ENCODE assay signal across 34 cellular contexts in genomic region chr14:96201157-96201556, GRCh38. TPM values are rescaled to one million over a fixed set of nuclear protein-coding genes. Genes with fewer than 3 reads are reported as not detected.
"Had no signal": no experiment of that assay in that cellular context is flagged by ENCODE, and none has a peak within 500 bp of the region (broad histone marks: within the 10 kb centered on the region; RNA-seq: fewer than 3 reads in every experiment).

No MANE protein-coding gene starts in this region.

- H3K4me3 ChIP-seq: ascending aorta, breast epithelium, cardiac muscle cell, colonic mucosa, dorsolateral prefrontal cortex, esophagus muscularis mucosa, gastrocnemius medialis, heart left ventricle had no signal

- H3K27ac ChIP-seq: ascending aorta, breast epithelium, cardiac muscle cell, colonic mucosa, dorsolateral prefrontal cortex, esophagus muscularis mucosa, foreskin keratinocyte, gastrocnemius medialis, heart left ventricle had no signal

- H3K9me3 ChIP-seq: ascending aorta, breast epithelium, colonic mucosa, esophagus muscularis mucosa, gastrocnemius medialis, heart left ventricle had no signal

- H3K4me1 ChIP-seq: ascending aorta, breast epithelium, colonic mucosa had no signal

- H3K27me3 ChIP-seq: breast epithelium, cardiac muscle cell, colonic mucosa, esophagus muscularis mucosa, foreskin keratinocyte had no signal

- DNase-seq: activated CD4-positive, alpha-beta memory T cell treated with anti-CD3 and anti-CD28 coated beads for 36 hours; activated CD4-positive, alpha-beta T cell treated with anti-CD3 and anti-CD28 coated beads for 36 hours; activated CD4-positive, alpha-beta T cell treated with anti-CD3 and anti-CD28 coated beads, Interleukin-2, amount 10 ng/mL, durations not matched to agents 24 days and 14 days; activated CD4-positive, CD25-positive, alpha-beta regulatory T cell; activated CD4-positive, CD25-positive, alpha-beta regulatory T cell treated with anti-CD3 and anti-CD28 coated beads, Interleukin-2, amount 50 U/mL, for 72 hours; activated CD8-positive, alpha-beta memory T cell treated with anti-CD3 and anti-CD28 coated beads, Interleukin-2, amount 10 ng/mL, durations not matched to agents 7 days and 5 days; activated CD8-positive, alpha-beta memory T cell treated with anti-CD3 and anti-CD28 coated beads, Interleukin-2, amount 50 U/mL, for 4 hours; activated CD8-positive, alpha-beta T cell treated with anti-CD3 and anti-CD28 coated beads, Interleukin-2, amount 10 ng/mL, durations not matched to agents 7 days and 5 days; activated effector memory CD4-positive, alpha-beta T cell treated with anti-CD3 and anti-CD28 coated beads, Interleukin-2, amount 50 U/mL, for 16 hours; activated naive CD4-positive, alpha-beta T cell; activated naive CD4-positive, alpha-beta T cell treated with anti-CD3 and anti-CD28 coated beads, Interleukin-2, amount 10 ng/mL, durations not matched to agents 7 days and 5 days; activated naive CD8-positive, alpha-beta T cell treated with anti-CD3 and anti-CD28 coated beads, Interleukin-2, amount 10 ng/mL, durations not matched to agents 7 days and 5 days; activated T-cell treated with anti-CD3 and anti-CD28 coated beads, Interleukin-2, amount 50 U/mL, for 1 hour; activated T-cell treated with anti-CD3 and anti-CD28 coated beads, Interleukin-2, amount 50 U/mL, for 48 hours; central memory CD4-positive, alpha-beta T cell; cerebellar nuclear complex; colonic mucosa; dorsolateral prefrontal cortex; effector memory CD4-positive, alpha-beta T cell; endodermal cell; foreskin keratinocyte; gastrocnemius medialis; glutamatergic neuron; heart left ventricle; T-helper 2 cell had no signal

- ATAC-seq: activated CD4-positive, alpha-beta T cell treated with anti-CD3 and anti-CD28 coated beads for 36 hours; activated CD8-positive, alpha-beta memory T cell treated with anti-CD3 and anti-CD28 coated beads, Interleukin-2, amount 10 ng/mL, durations not matched to agents 7 days and 5 days; activated CD8-positive, alpha-beta T cell treated with anti-CD3 and anti-CD28 coated beads, Interleukin-2, amount 10 ng/mL, durations not matched to agents 7 days and 5 days; activated naive CD4-positive, alpha-beta T cell treated with anti-CD3 and anti-CD28 coated beads, Interleukin-2, amount 50 U/mL, for 72 hours; foreskin keratinocyte; gastrocnemius medialis; heart left ventricle had no signal

- H3K36me3 ChIP-seq: ascending aorta, breast epithelium, cardiac muscle cell, colonic mucosa, esophagus muscularis mucosa, gastrocnemius medialis, heart left ventricle had no signal

RNA-seq across cellular contexts. Expression of gene BDKRB2, which starts 3.5 kb away (rescaled TPM):
- total RNA-seq: activated CD4-positive, alpha-beta T cell treated with anti-CD3 and anti-CD28 coated beads for 36 hours; activated CD4-positive, alpha-beta T cell treated with anti-CD3 and anti-CD28 coated beads, Interleukin-2, amount 10 ng/mL, durations not matched to agents 24 days and 14 days; activated CD8-positive, alpha-beta memory T cell treated with anti-CD3 and anti-CD28 coated beads for 36 hours; activated CD8-positive, alpha-beta memory T cell treated with anti-CD3 and anti-CD28 coated beads, Interleukin-2, amount 10 ng/mL, durations not matched to agents 7 days and 5 days; activated CD8-positive, alpha-beta T cell treated with anti-CD3 and anti-CD28 coated beads, Interleukin-2, amount 10 ng/mL, durations not matched to agents 7 days and 5 days; activated naive CD8-positive, alpha-beta T cell treated with anti-CD3 and anti-CD28 coated beads, Interleukin-2, amount 10 ng/mL, durations not matched to agents 7 days and 5 days; activated T-helper 1 cell treated with anti-CD3 and anti-CD28 coated beads, Interleukin-12 subunit alpha, Interleukin-12 subunit beta, Interleukin-2, Interleukin-4 antibody, amounts not matched to agents 30 ng/mL and 10 ng/mL and 1 ng/mL, durations not matched to agents 14 hours and 24 hours and 36 hours; activated T-helper 2 cell treated with anti-CD3 and anti-CD28 coated beads, Interferon-gamma antibody, Interleukin-2, Interleukin-4, amounts not matched to agents 10 μg/mL and 5 μg/mL and 100 μg/mL, durations not matched to agents 14 hours and 24 hours and 36 hours; T-helper 1 cell treated with Interleukin-12 subunit alpha and Interleukin-12 subunit beta and Interleukin-4 antibody, amounts not matched to agents 30 ng/mL and 1 ng/mL, for 36 hours had no signal
- polyA plus RNA-seq: cardiac muscle cell had no signal

RNA-seq across cellular contexts. Expression of gene BDKRB1, which starts 54.9 kb away (rescaled TPM):
- total RNA-seq: activated CD4-positive, alpha-beta memory T cell treated with anti-CD3 and anti-CD28 coated beads for 36 hours; activated CD4-positive, alpha-beta T cell treated with anti-CD3 and anti-CD28 coated beads for 36 hours; activated CD4-positive, alpha-beta T cell treated with anti-CD3 and anti-CD28 coated beads, Interleukin-2, amount 10 ng/mL, durations not matched to agents 24 days and 14 days; activated CD8-positive, alpha-beta memory T cell treated with anti-CD3 and anti-CD28 coated beads for 36 hours; activated CD8-positive, alpha-beta memory T cell treated with anti-CD3 and anti-CD28 coated beads, Interleukin-2, amount 10 ng/mL, durations not matched to agents 7 days and 5 days; activated CD8-positive, alpha-beta T cell treated with anti-CD3 and anti-CD28 coated beads, Interleukin-2, amount 10 ng/mL, durations not matched to agents 7 days and 5 days; activated naive CD4-positive, alpha-beta T cell treated with anti-CD3 and anti-CD28 coated beads, Interleukin-2, amount 50 U/mL, for 72 hours; activated naive CD8-positive, alpha-beta T cell treated with anti-CD3 and anti-CD28 coated beads, Interleukin-2, amount 10 ng/mL, durations not matched to agents 7 days and 5 days; activated T-helper 1 cell treated with anti-CD3 and anti-CD28 coated beads, Interleukin-12 subunit alpha, Interleukin-12 subunit beta, Interleukin-2, Interleukin-4 antibody, amounts not matched to agents 30 ng/mL and 10 ng/mL and 1 ng/mL, durations not matched to agents 14 hours and 24 hours and 36 hours; activated T-helper 2 cell treated with anti-CD3 and anti-CD28 coated beads, Interferon-gamma antibody, Interleukin-2, Interleukin-4, amounts not matched to agents 10 μg/mL and 5 μg/mL and 100 μg/mL, durations not matched to agents 14 hours and 24 hours and 36 hours; ascending aorta; gastrocnemius medialis; T-helper 1 cell treated with Interleukin-12 subunit alpha and Interleukin-12 subunit beta and Interleukin-4 antibody, amounts not matched to agents 30 ng/mL and 1 ng/mL, for 36 hours had no signal
- polyA plus RNA-seq: cardiac muscle cell had no signal
